ENCODE assay signal across 7 cellular contexts in genomic region chr11:67632175-67632981, GRCh38. TPM values are rescaled to one million over a fixed set of nuclear protein-coding genes. Genes with fewer than 3 reads are reported as not detected.
DNase-seq lines count a peak whose midpoint lies in the region; ATAC-seq, FAIRE-seq and TF ChIP-seq lines count a peak whose summit lies in the region.
"Had no signal": no experiment of that assay in that cellular context is flagged by ENCODE, and none has a peak within 500 bp of the region (broad histone marks: within the 10 kb centered on the region; RNA-seq: fewer than 3 reads in every experiment).

No MANE protein-coding gene starts in this region.

- no peaks in the 10 kb centered on the region for H3K9me3 ChIP-seq in right atrium auricular region
- no peaks in the 10 kb centered on the region for H3K9me3 ChIP-seq in kidney (ENCODE audit: control insufficient read depth in 1 of 2, low read length in 2 of 2)
- H3K9me3 ChIP-seq in upper lobe of right lung, result no peaks in the 10 kb centered on the region
- no peaks in the 10 kb centered on the region for H3K9me3 ChIP-seq in GM23248 (ENCODE audit: low read depth)

- H3K9ac ChIP-seq in kidney (ENCODE audit: low read length in 2 of 2), result no peak overlapping the region
- no peak overlapping the region for H3K9ac ChIP-seq in GM23248

- H3K9me2 ChIP-seq in GM23248 (ENCODE audit: insufficient read depth), result no peaks in the 10 kb centered on the region

- H2AFZ ChIP-seq in GM23248, result no peak overlapping the region

- DNase-seq in Right ventricle myocardium superior (peak; percentile 83), right atrium auricular region (ENCODE audit: low spot score) (no peak), kidney (peak; percentile 74), upper lobe of right lung (peak; percentile 70), GM23248 (no peak)
- DNase-seq in stimulated activated naive CD4-positive, alpha-beta T cell (lab: John Stamatoyannopoulos, UW), result no peak

- 79 to 81% methylated on average over 12 of the region's 12 CpGs for WGBS in GM23248 (ENCODE audit: low coverage in 1 of 2, low lambda C conversion rate in 2 of 2, missing lambda C conversion rate in 2 of 2), 2 experiments

- no peaks in the 10 kb centered on the region for H3K79me2 ChIP-seq in GM23248 (ENCODE audit: insufficient read depth)

- no peaks in the 10 kb centered on the region for H3K36me3 ChIP-seq in right atrium auricular region
- H3K36me3 ChIP-seq in kidney (ENCODE audit: control insufficient read depth in 1 of 2, insufficient read depth in 2 of 2, low read length in 2 of 2), result no peaks in the 10 kb centered on the region
- H3K36me3 ChIP-seq in upper lobe of right lung, result no peaks in the 10 kb centered on the region
- H3K36me3 ChIP-seq in GM23248 (ENCODE audit: low read depth), result no peaks in the 10 kb centered on the region

- in situ Hi-C loops in GM23248 (cut with MboI), result no loop called here

- H3F3A ChIP-seq in GM23248 (ENCODE audit: insufficient read depth), result no peaks in the 10 kb centered on the region

- intact Hi-C loops in Right ventricle myocardium superior (cut with DNase I) (no loop called here), kidney (cut with DNase I) (no loop called here), upper lobe of right lung (cut with DNase I) (loop anchor here (5.0 kb wide), 1 partner anchor 50 kb away; no protein-coding TSS in a partner anchor)

- H3K27me3 ChIP-seq in right atrium auricular region (no peaks in the 10 kb centered on the region), upper lobe of right lung (no peaks in the 10 kb centered on the region), GM23248 (replicated peaks; ENCODE audit: insufficient read depth) (no peaks in the 10 kb centered on the region)

- no peak for TF ChIP-seq CTCF in right atrium auricular region (IDR thresholded peaks at IDR 0.05)
- TF ChIP-seq CTCF in kidney (IDR thresholded peaks at IDR 0.05; ENCODE audit: borderline replicate concordance, extremely low read depth, insufficient read depth), result no peak
- TF ChIP-seq CTCF in upper lobe of right lung (IDR thresholded peaks at IDR 0.05), result no peak

- ATAC-seq in Right ventricle myocardium superior (ENCODE audit: poor library complexity), result peak; percentile 9
- ATAC-seq in upper lobe of right lung, result no peak
- ATAC-seq: Panc1 had no signal

- H4K20me1 ChIP-seq in GM23248 (ENCODE audit: insufficient read depth), result no peaks in the 10 kb centered on the region

- no peak overlapping the region for H3K4me2 ChIP-seq in GM23248 (ENCODE audit: unreplicated experiment)

- peaks cover 0 to 31% of the 10 kb centered on the region in 2 donors for H3K4me1 ChIP-seq in right atrium auricular region
- peaks cover 6 to 21% of the 10 kb centered on the region in 2 donors for H3K4me1 ChIP-seq in kidney (ENCODE audit: control insufficient read depth in 1 of 2, insufficient read depth in 1 of 2, low read depth in 1 of 2, low read length in 2 of 2)
- H3K4me1 ChIP-seq in upper lobe of right lung, result peaks cover 6% of the 10 kb centered on the region
- H3K4me1 ChIP-seq in GM23248 (ENCODE audit: insufficient read depth), result no peaks in the 10 kb centered on the region

- H3K4me3 ChIP-seq in right atrium auricular region, result no peak overlapping the region
- H3K4me3 ChIP-seq in kidney (ENCODE audit: low read length in 2 of 2), result no peak overlapping the region
- no peak overlapping the region for H3K4me3 ChIP-seq in upper lobe of right lung
- no peak overlapping the region for H3K4me3 ChIP-seq in GM23248

- FAIRE-seq in kidney (lab: Jason Lieb, UNC), result no peak

- H3K27ac ChIP-seq in right atrium auricular region, result no peak overlapping the region
- H3K27ac ChIP-seq in kidney (ENCODE audit: low read depth in 2 of 2, low read length in 2 of 2), result no peak overlapping the region
- no peak overlapping the region for H3K27ac ChIP-seq in upper lobe of right lung
- no peak overlapping the region for H3K27ac ChIP-seq in GM23248

RNA-seq across cellular contexts. Expression of gene NUDT8, which starts 2.6 kb away (rescaled TPM):
- total RNA-seq in Right ventricle myocardium superior (110 TPM), right atrium auricular region (10 to 100 TPM; 29.8 to 78.6 TPM), kidney (11.9 TPM), upper lobe of right lung (12.2 TPM)
- polyA plus RNA-seq in kidney (ENCODE audit: insufficient read depth, low read depth, low replicate concordance) (57.0 TPM), GM23248 (2016; fragmentation: Nextera tagmentation; extraction: Ambion mirVana) (4.1 TPM in 2 replicates)
- 2.0 and 4.8 TPM in 2 replicates for total RNA-seq in GM23248 (2014; rRNA removed; shearing (Covaris generic))

RNA-seq across cellular contexts. Expression of gene TBX10, which starts 7.2 kb away (rescaled TPM):
- total RNA-seq in Right ventricle myocardium superior, result 0.51 TPM
- not detected for total RNA-seq in right atrium auricular region
- not detected for total RNA-seq in kidney
- not detected for polyA plus RNA-seq in kidney (ENCODE audit: insufficient read depth, low read depth, low replicate concordance)
- total RNA-seq in upper lobe of right lung, result not detected
- not detected in 2 replicates for total RNA-seq in GM23248 (2014; rRNA removed; shearing (Covaris generic))
- not detected in 2 replicates for polyA plus RNA-seq in GM23248 (2016; fragmentation: Nextera tagmentation; extraction: Ambion mirVana)

RNA-seq across cellular contexts. Expression of gene ACY3, which starts 18.2 kb away (rescaled TPM):
- total RNA-seq in Right ventricle myocardium superior, result not detected
- not detected for total RNA-seq in right atrium auricular region
- total RNA-seq in kidney, result 7.7 TPM
- polyA plus RNA-seq in kidney (ENCODE audit: insufficient read depth, low read depth, low replicate concordance), result 111 TPM
- total RNA-seq in upper lobe of right lung, result 0.32 TPM
- not detected in 2 replicates for total RNA-seq in GM23248 (2014; rRNA removed; shearing (Covaris generic))
- not detected in 2 replicates for polyA plus RNA-seq in GM23248 (2016; fragmentation: Nextera tagmentation; extraction: Ambion mirVana)

RNA-seq across cellular contexts. Expression of gene NDUFV1, which starts 25.6 kb away (rescaled TPM):
- total RNA-seq in Right ventricle myocardium superior (754 TPM), right atrium auricular region (100 to 1,000 TPM; 424 to 522 TPM), kidney (191 TPM), upper lobe of right lung (141 TPM)
- polyA plus RNA-seq in kidney (ENCODE audit: insufficient read depth, low read depth, low replicate concordance) (395 TPM), GM23248 (2016; fragmentation: Nextera tagmentation; extraction: Ambion mirVana) (136 TPM in 2 replicates)
- 168 and 209 TPM in 2 replicates for total RNA-seq in GM23248 (2014; rRNA removed; shearing (Covaris generic))

RNA-seq across cellular contexts. Expression of gene ALDH3B2, which starts 42.0 kb away (rescaled TPM):
- total RNA-seq in Right ventricle myocardium superior, result not detected
- total RNA-seq in right atrium auricular region, result not detected
- 1.6 TPM for total RNA-seq in kidney
- polyA plus RNA-seq in kidney (ENCODE audit: insufficient read depth, low read depth, low replicate concordance), result 2.1 TPM
- total RNA-seq in upper lobe of right lung, result 1.3 TPM
- total RNA-seq in GM23248 (2014; rRNA removed; shearing (Covaris generic)), result not detected in 2 replicates
- not detected in 2 replicates for polyA plus RNA-seq in GM23248 (2016; fragmentation: Nextera tagmentation; extraction: Ambion mirVana)

Comparison
In these comparisons a context has a peak if more than half of its experiments do, and no peak if none do; other contexts are left out.
1. DNase-seq: peak in Right ventricle myocardium superior (single experiment), kidney (single experiment) and upper lobe of right lung (single experiment); none in right atrium auricular region (single experiment), stimulated activated naive CD4-positive, alpha-beta T cell (0 of 6) and GM23248 (single experiment).